Comparison of ENCODE assay signal across 20 cellular contexts in genomic region chr20:23629542-23630391, GRCh38. TPM values are rescaled to one million over a fixed set of nuclear protein-coding genes. Genes with fewer than 3 reads are reported as not detected.
DNase-seq lines count a peak whose midpoint lies in the region; ATAC-seq and TF ChIP-seq lines count a peak whose summit lies in the region.
"Had no signal": no experiment of that assay in that cellular context is flagged by ENCODE, and none has a peak within 500 bp of the region (broad histone marks: within the 10 kb centered on the region; RNA-seq: fewer than 3 reads in every experiment).

No MANE protein-coding gene starts in this region.

- intact Hi-C loops in PC-3 (cut with micrococcal nuclease) (loop anchor here (5.0 kb wide), 1 partner anchor 267 kb away; the partner anchor contains the start of gene GZF1), testis (cut with DNase I; ENCODE audit: low total_unique reads) (loop anchor here (10.0 kb wide), 2 partner anchors 275 to 1425 kb away; partner anchors contain the start of genes ACSS1 and NXT1)

- no peak overlapping the region for H3K4me3 ChIP-seq in PC-3 (ENCODE audit: low read length)
- H3K4me3 ChIP-seq in coronary artery = no peak overlapping the region
- H3K4me3 ChIP-seq in testis = no peak overlapping the region

- 0 out of 2 replicates have a peak, but pooled peaks cover 2% of the 10 kb centered on the region for H3K36me3 ChIP-seq in PC-3 (ENCODE audit: low read depth, low read length)
- no peaks in the 10 kb centered on the region for H3K36me3 ChIP-seq in testis (ENCODE audit: low read depth, missing control alignments)

- no peak overlapping the region for H3K4me3 Mint-ChIP-seq in activated CD4-positive, alpha-beta T cell treated with anti-CD3 and anti-CD28 coated beads, Interleukin-2, amount 10 ng/mL, durations not matched to agents 7 days and 5 days
- H3K4me3 Mint-ChIP-seq in activated CD8-positive, alpha-beta T cell treated with anti-CD3 and anti-CD28 coated beads, Interleukin-2, amount 10 ng/mL, durations not matched to agents 7 days and 5 days = no peak overlapping the region
- no peak overlapping the region for H3K4me3 Mint-ChIP-seq in activated naive CD4-positive, alpha-beta T cell treated with anti-CD3 and anti-CD28 coated beads, Interleukin-2, amount 10 ng/mL, durations not matched to agents 7 days and 5 days
- H3K4me3 Mint-ChIP-seq: activated B cell treated with CpG ODN at 0.5 μM for 24 hours; activated naive CD8-positive, alpha-beta T cell treated with anti-CD3 and anti-CD28 coated beads, Interleukin-2, amount 50 U/mL, for 24 hours; activated T-cell treated with anti-CD3 and anti-CD28 coated beads, Interleukin-2, amount 50 U/mL, for 72 hours; T-helper 17 cell had no signal

- TF ChIP-seq CTCF in PC-3 (conservative IDR thresholded peaks at IDR 0.05; ENCODE audit: low read depth, low read length) (no peak), coronary artery (IDR thresholded peaks at IDR 0.05) (no peak), testis (IDR thresholded peaks at IDR 0.05) (no peak)

- POLR2A ChIA-PET in PC-3 (lab: Charles Lee; ENCODE audit: unreplicated experiment) = interaction anchor here (0.7 kb wide), 1 partner anchor 15 kb away, joined by 3 read pairs; no protein-coding TSS in a partner anchor
- POLR2A ChIA-PET in activated CD4-positive, alpha-beta T cell treated with anti-CD3 and anti-CD28 coated beads, Interleukin-2, amount 10 ng/mL, durations not matched to agents 7 days and 5 days (lab: Charles Lee) = no interaction called here
- POLR2A ChIA-PET in activated CD8-positive, alpha-beta T cell treated with anti-CD3 and anti-CD28 coated beads, Interleukin-2, amount 10 ng/mL, durations not matched to agents 7 days and 5 days (lab: Charles Lee) = no interaction called here

- CTCF ChIA-PET in PC-3 (lab: Charles Lee) = interaction anchor here (0.5 kb wide), 1 partner anchor 280 kb away, joined by 4 read pairs; no protein-coding TSS in a partner anchor
- CTCF ChIA-PET in activated CD4-positive, alpha-beta T cell treated with anti-CD3 and anti-CD28 coated beads, Interleukin-2, amount 10 ng/mL, durations not matched to agents 7 days and 5 days (lab: Charles Lee) = no interaction called here
- CTCF ChIA-PET in activated CD8-positive, alpha-beta T cell treated with anti-CD3 and anti-CD28 coated beads, Interleukin-2, amount 10 ng/mL, durations not matched to agents 7 days and 5 days (lab: Charles Lee) = no interaction called here
- CTCF ChIA-PET in activated naive CD4-positive, alpha-beta T cell treated with anti-CD3 and anti-CD28 coated beads, Interleukin-2, amount 10 ng/mL, durations not matched to agents 7 days and 5 days (lab: Charles Lee) = no interaction called here

- H3K27me3 Mint-ChIP-seq in activated CD4-positive, alpha-beta T cell treated with anti-CD3 and anti-CD28 coated beads, Interleukin-2, amount 10 ng/mL, durations not matched to agents 7 days and 5 days = peaks cover 4% of the 10 kb centered on the region
- peaks cover 4% of the 10 kb centered on the region for H3K27me3 Mint-ChIP-seq in activated CD8-positive, alpha-beta T cell treated with anti-CD3 and anti-CD28 coated beads, Interleukin-2, amount 10 ng/mL, durations not matched to agents 7 days and 5 days (ENCODE audit: low read depth)
- H3K27me3 Mint-ChIP-seq in activated naive CD4-positive, alpha-beta T cell treated with anti-CD3 and anti-CD28 coated beads, Interleukin-2, amount 10 ng/mL, durations not matched to agents 7 days and 5 days = peaks cover 26% of the 10 kb centered on the region
- H3K27me3 Mint-ChIP-seq: activated naive CD8-positive, alpha-beta T cell treated with anti-CD3 and anti-CD28 coated beads, Interleukin-2, amount 50 U/mL, for 24 hours had no signal

- no peaks in the 10 kb centered on the region for H3K9me3 Mint-ChIP-seq in activated CD4-positive, alpha-beta T cell treated with anti-CD3 and anti-CD28 coated beads, Interleukin-2, amount 10 ng/mL, durations not matched to agents 7 days and 5 days
- H3K9me3 Mint-ChIP-seq in activated CD8-positive, alpha-beta T cell treated with anti-CD3 and anti-CD28 coated beads, Interleukin-2, amount 10 ng/mL, durations not matched to agents 7 days and 5 days (ENCODE audit: insufficient read depth) = no peaks in the 10 kb centered on the region
- no peaks in the 10 kb centered on the region for H3K9me3 Mint-ChIP-seq in activated naive CD4-positive, alpha-beta T cell treated with anti-CD3 and anti-CD28 coated beads, Interleukin-2, amount 10 ng/mL, durations not matched to agents 7 days and 5 days
- H3K9me3 Mint-ChIP-seq: activated B cell treated with CpG ODN at 0.5 μM for 24 hours; activated naive CD8-positive, alpha-beta T cell treated with anti-CD3 and anti-CD28 coated beads, Interleukin-2, amount 50 U/mL, for 24 hours; activated T-cell treated with anti-CD3 and anti-CD28 coated beads, Interleukin-2, amount 50 U/mL, for 72 hours had no signal

- no peaks in the 10 kb centered on the region for H4K20me1 ChIP-seq in PC-3 (ENCODE audit: low read length)

- H3K79me2 ChIP-seq in PC-3 (ENCODE audit: low read length) = no peaks in the 10 kb centered on the region

- H3K9ac ChIP-seq in PC-3 (ENCODE audit: low read length) = no peak overlapping the region

- H3K4me2 ChIP-seq in PC-3 (ENCODE audit: low read length) = no peak overlapping the region

- no peaks in the 10 kb centered on the region for H3F3A ChIP-seq in PC-3 (ENCODE audit: low read length, unreplicated experiment)

- BruUV-seq in PC-3 (replicated peaks; lab: Mats Ljungman, UMichigan) = no TSS peak

- H3K36me3 Mint-ChIP-seq in activated CD4-positive, alpha-beta T cell treated with anti-CD3 and anti-CD28 coated beads, Interleukin-2, amount 10 ng/mL, durations not matched to agents 7 days and 5 days (ENCODE audit: low read depth) = no peaks in the 10 kb centered on the region
- no peaks in the 10 kb centered on the region for H3K36me3 Mint-ChIP-seq in activated CD8-positive, alpha-beta T cell treated with anti-CD3 and anti-CD28 coated beads, Interleukin-2, amount 10 ng/mL, durations not matched to agents 7 days and 5 days (ENCODE audit: low read depth)
- no peaks in the 10 kb centered on the region for H3K36me3 Mint-ChIP-seq in activated naive CD4-positive, alpha-beta T cell treated with anti-CD3 and anti-CD28 coated beads, Interleukin-2, amount 10 ng/mL, durations not matched to agents 7 days and 5 days

- no peak overlapping the region for H3K27ac Mint-ChIP-seq in activated CD4-positive, alpha-beta T cell treated with anti-CD3 and anti-CD28 coated beads, Interleukin-2, amount 10 ng/mL, durations not matched to agents 7 days and 5 days
- H3K27ac Mint-ChIP-seq in activated CD8-positive, alpha-beta T cell treated with anti-CD3 and anti-CD28 coated beads, Interleukin-2, amount 10 ng/mL, durations not matched to agents 7 days and 5 days = no peak overlapping the region
- no peak overlapping the region for H3K27ac Mint-ChIP-seq in activated naive CD4-positive, alpha-beta T cell treated with anti-CD3 and anti-CD28 coated beads, Interleukin-2, amount 10 ng/mL, durations not matched to agents 7 days and 5 days
- H3K27ac Mint-ChIP-seq: activated B cell treated with CpG ODN at 0.5 μM for 24 hours; activated naive CD8-positive, alpha-beta T cell treated with anti-CD3 and anti-CD28 coated beads, Interleukin-2, amount 50 U/mL, for 24 hours; activated T-cell treated with anti-CD3 and anti-CD28 coated beads, Interleukin-2, amount 50 U/mL, for 72 hours; T-helper 17 cell had no signal

- no peak for DNase-seq in PC-3
- DNase-seq in coronary artery (ENCODE audit: low spot score) = no peak
- no peak for DNase-seq in left lobe of liver (ENCODE audit: low spot score)
- no peak for DNase-seq in testis
- DNase-seq in activated CD4-positive, alpha-beta T cell treated with anti-CD3 and anti-CD28 coated beads, Interleukin-2, amount 10 ng/mL, durations not matched to agents 7 days and 5 days = no peak
- DNase-seq in activated CD8-positive, alpha-beta T cell treated with anti-CD3 and anti-CD28 coated beads, Interleukin-2, amount 10 ng/mL, durations not matched to agents 7 days and 5 days = no peak
- no peak for DNase-seq in activated naive CD4-positive, alpha-beta T cell treated with anti-CD3 and anti-CD28 coated beads, Interleukin-2, amount 10 ng/mL, durations not matched to agents 7 days and 5 days
- DNase-seq: activated B cell treated with CpG ODN at 0.5 μM for 24 hours; activated naive CD8-positive, alpha-beta T cell treated with anti-CD3 and anti-CD28 coated beads, Interleukin-2, amount 50 U/mL, for 24 hours; activated T-cell treated with anti-CD3 and anti-CD28 coated beads, Interleukin-2, amount 50 U/mL, for 72 hours; AML-193; MM.1S; SIG-M5; stimulated activated CD4-positive, alpha-beta T cell treated with anti-CD3 and anti-CD28 coated beads, Interleukin-2, amount 100 ng/mL, for 24 hours; T-helper 17 cell had no signal

- H3K9me3 ChIP-seq in PC-3 (ENCODE audit: low read length) (no peaks in the 10 kb centered on the region), testis (no peaks in the 10 kb centered on the region)

- H3K4me1 Mint-ChIP-seq in activated CD4-positive, alpha-beta T cell treated with anti-CD3 and anti-CD28 coated beads, Interleukin-2, amount 10 ng/mL, durations not matched to agents 7 days and 5 days = no peaks in the 10 kb centered on the region
- no peaks in the 10 kb centered on the region for H3K4me1 Mint-ChIP-seq in activated CD8-positive, alpha-beta T cell treated with anti-CD3 and anti-CD28 coated beads, Interleukin-2, amount 10 ng/mL, durations not matched to agents 7 days and 5 days (ENCODE audit: low read depth)
- H3K4me1 Mint-ChIP-seq in activated naive CD4-positive, alpha-beta T cell treated with anti-CD3 and anti-CD28 coated beads, Interleukin-2, amount 10 ng/mL, durations not matched to agents 7 days and 5 days = no peaks in the 10 kb centered on the region
- H3K4me1 Mint-ChIP-seq: activated B cell treated with CpG ODN at 0.5 μM for 24 hours; activated naive CD8-positive, alpha-beta T cell treated with anti-CD3 and anti-CD28 coated beads, Interleukin-2, amount 50 U/mL, for 24 hours had no signal

- H2AFZ ChIP-seq in PC-3 (ENCODE audit: low read length) = no peak overlapping the region

- H3K27ac ChIP-seq in PC-3 (ENCODE audit: low read length) = peak overlapping the region; percentile 45
- peak overlapping the region; percentile 37 to 61 for H3K27ac ChIP-seq in coronary artery
- H3K27ac ChIP-seq in testis = peak overlapping the region; percentile 4 to 14

- WGBS in testis, 2 donors = 56 to 73% methylated on average over 12 of the region's 12 CpGs

- H3K27me3 ChIP-seq in PC-3 (ENCODE audit: low read length) = no peaks in the 10 kb centered on the region
- no peaks in the 10 kb centered on the region for H3K27me3 ChIP-seq in testis

- no peak; the same call in 1 of the 2 replicates for ATAC-seq in PC-3
- peak; percentile 4 for ATAC-seq in left lobe of liver
- no peak for ATAC-seq in activated CD8-positive, alpha-beta T cell treated with anti-CD3 and anti-CD28 coated beads, Interleukin-2, amount 10 ng/mL, durations not matched to agents 7 days and 5 days
- ATAC-seq: activated naive CD8-positive, alpha-beta T cell treated with anti-CD3 and anti-CD28 coated beads, Interleukin-2, amount 50 U/mL, for 24 hours; activated T-cell treated with anti-CD3 and anti-CD28 coated beads, Interleukin-2, amount 50 U/mL, for 72 hours; T-helper 17 cell had no signal

- no peaks in the 10 kb centered on the region for H3K9me2 ChIP-seq in PC-3 (replicated peaks; ENCODE audit: low read length)

- no peak for TF ChIP-seq POLR2A in testis (IDR thresholded peaks at IDR 0.05)

- H3K4me1 ChIP-seq in PC-3 (ENCODE audit: insufficient read depth, low read length) (peaks cover 23% of the 10 kb centered on the region), testis (peaks cover 29% of the 10 kb centered on the region)

RNA-seq across cellular contexts. Expression of gene CST3, which starts 8.0 kb away (rescaled TPM):
- total RNA-seq in PC-3 (2014; rRNA removed) (311 and 331 TPM in 2 replicates), left lobe of liver (1,478 TPM), testis (1,000 to 10,000 TPM; 3,145 to 4,272 TPM)
- 1,703 TPM for polyA plus RNA-seq in testis (ENCODE audit: insufficient read depth, low read depth, low replicate concordance)
- 1 to 10 TPM; 1.6 to 2.1 TPM for total RNA-seq in activated CD4-positive, alpha-beta T cell treated with anti-CD3 and anti-CD28 coated beads, Interleukin-2, amount 10 ng/mL, durations not matched to agents 7 days and 5 days
- under 1 TPM; 0.47 to 0.50 TPM for total RNA-seq in activated CD8-positive, alpha-beta T cell treated with anti-CD3 and anti-CD28 coated beads, Interleukin-2, amount 10 ng/mL, durations not matched to agents 7 days and 5 days
- total RNA-seq: activated B cell treated with CpG ODN at 0.5 μM for 24 hours had no signal

RNA-seq across cellular contexts. Expression of gene CST9, which starts 24.1 kb away (rescaled TPM):
- not detected in 2 replicates for total RNA-seq in PC-3 (2014; rRNA removed)
- total RNA-seq in left lobe of liver = not detected
- under 1 TPM in 1 of 2 donors, not detected in 1; 0.19 TPM for total RNA-seq in testis
- polyA plus RNA-seq in testis (ENCODE audit: insufficient read depth, low read depth, low replicate concordance) = not detected
- not detected for total RNA-seq in activated CD4-positive, alpha-beta T cell treated with anti-CD3 and anti-CD28 coated beads, Interleukin-2, amount 10 ng/mL, durations not matched to agents 7 days and 5 days
- not detected for total RNA-seq in activated CD8-positive, alpha-beta T cell treated with anti-CD3 and anti-CD28 coated beads, Interleukin-2, amount 10 ng/mL, durations not matched to agents 7 days and 5 days
- total RNA-seq: activated B cell treated with CpG ODN at 0.5 μM for 24 hours; activated T-cell treated with anti-CD3 and anti-CD28 coated beads, Interleukin-2, amount 50 U/mL, for 72 hours; cerebellum; G401; glomerular endothelial cell; IMR-90; T-helper 17 cell had no signal
- polyA plus RNA-seq: IMR-90, neural cell had no signal

RNA-seq across cellular contexts. Expression of gene CST4, which starts 59.1 kb away (rescaled TPM):
- total RNA-seq in PC-3 (2014; rRNA removed) = 0.98 TPM in 1 of 2 replicates, not detected in the other
- not detected for total RNA-seq in left lobe of liver
- total RNA-seq in testis = not detected
- polyA plus RNA-seq in testis (ENCODE audit: insufficient read depth, low read depth, low replicate concordance) = not detected
- not detected for total RNA-seq in activated CD4-positive, alpha-beta T cell treated with anti-CD3 and anti-CD28 coated beads, Interleukin-2, amount 10 ng/mL, durations not matched to agents 7 days and 5 days
- total RNA-seq in activated CD8-positive, alpha-beta T cell treated with anti-CD3 and anti-CD28 coated beads, Interleukin-2, amount 10 ng/mL, durations not matched to agents 7 days and 5 days = not detected
- total RNA-seq: activated B cell treated with CpG ODN at 0.5 μM for 24 hours; activated T-cell treated with anti-CD3 and anti-CD28 coated beads, Interleukin-2, amount 50 U/mL, for 72 hours; cerebellum; G401; glomerular endothelial cell; IMR-90; T-helper 17 cell had no signal
- polyA plus RNA-seq: IMR-90, neural cell had no signal

Comparison
In these comparisons a context has a peak if more than half of its experiments do, and no peak if none do; other contexts are left out.
1. RNA of gene CST3, which starts 8.0 kb away (total RNA-seq): 3,145 to 4,272 TPM in testis, 1,478 TPM in left lobe of liver (single experiment) and 311 to 331 TPM in PC-3; 1.6 to 2.1 TPM in activated CD4-positive, alpha-beta T cell treated with anti-CD3 and anti-CD28 coated beads, Interleukin-2, amount 10 ng/mL, durations not matched to agents 7 days and 5 days and 0.47 to 0.50 TPM in activated CD8-positive, alpha-beta T cell treated with anti-CD3 and anti-CD28 coated beads, Interleukin-2, amount 10 ng/mL, durations not matched to agents 7 days and 5 days; every median in the first group is over 100 times any median in the second.
2. Peak in every context shown above with its lines, with median percentiles within 50 percentile points of each other: H3K27ac ChIP-seq.